In the genomic region with DNA sequence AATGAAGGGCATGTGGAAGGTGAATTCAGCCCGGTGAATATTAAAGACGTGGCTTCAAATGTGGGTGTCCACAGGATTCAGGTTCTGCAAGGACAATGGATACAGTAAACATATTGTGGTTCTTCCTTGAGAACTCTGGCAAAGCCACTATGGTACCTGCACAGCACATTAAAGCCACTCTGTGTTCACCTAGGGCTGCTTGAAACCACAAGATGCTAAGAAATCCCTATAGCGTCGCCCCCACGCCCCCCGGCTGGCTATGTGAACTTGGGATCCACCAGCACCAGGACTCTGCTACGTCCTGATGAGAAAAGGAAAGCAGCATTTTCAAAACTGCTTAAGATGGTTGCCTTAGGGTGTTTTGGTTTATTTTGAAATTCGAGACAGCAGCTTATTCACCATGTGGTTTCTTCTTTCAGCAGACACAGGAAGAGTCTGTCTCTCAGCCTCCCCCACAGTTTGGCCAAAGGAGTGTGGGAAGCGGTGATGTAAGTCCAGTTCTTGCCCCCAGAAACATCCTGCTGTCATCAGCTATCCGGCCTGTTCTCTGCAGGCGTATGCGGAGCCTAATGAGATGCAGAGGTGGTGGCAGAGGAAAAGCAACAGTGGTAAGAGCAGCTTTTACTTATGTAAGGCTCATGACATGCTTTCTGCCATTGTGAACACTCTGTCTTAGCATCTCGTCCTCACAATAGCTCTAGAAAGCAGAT, we compare ENCODE assay signal across 9 cellular contexts.
DNase-seq lines count a peak whose midpoint lies in the region; ATAC-seq, FAIRE-seq and TF ChIP-seq lines count a peak whose summit lies in the region.
"Had no signal": no experiment of that assay in that cellular context is flagged by ENCODE, and none has a peak within 500 bp of the region (broad histone marks: within the 10 kb centered on the region; RNA-seq: fewer than 3 reads in every experiment).

No MANE protein-coding gene starts in this region.

- intact Hi-C loops in adrenal gland (cut with DNase I): no loop called here
- intact Hi-C loops in right cardiac atrium (cut with DNase I): no loop called here

- H3K9me3 ChIP-seq in adrenal gland (replicated peaks in 1 of 3) (no peaks in the 10 kb centered on the region), right cardiac atrium (ENCODE audit: control insufficient read depth, low read length) (no peaks in the 10 kb centered on the region), smooth muscle cell (replicated peaks; ENCODE audit: low read depth) (no peaks in the 10 kb centered on the region)

- H3K4me2 ChIP-seq in smooth muscle cell: peak overlapping the region; percentile 81

- no peak overlapping the region for H2AFZ ChIP-seq in smooth muscle cell (ENCODE audit: low read depth)

- H3F3A ChIP-seq in smooth muscle cell (ENCODE audit: low read depth): peaks cover 37% of the 10 kb centered on the region

- FAIRE-seq in GM12891 (lab: Jason Lieb, UNC): no peak

- TF ChIP-seq POLR2A in adrenal gland (IDR thresholded peaks at IDR 0.05) (no peak), GM12891 (IDR thresholded peaks at IDR 0.05; ENCODE audit: low read depth, low read length) (no peak)

- H3K27me3 ChIP-seq in adrenal gland (no peaks in the 10 kb centered on the region), right cardiac atrium (ENCODE audit: control insufficient read depth, insufficient read depth) (no peaks in the 10 kb centered on the region), smooth muscle cell (ENCODE audit: low read depth) (no peaks in the 10 kb centered on the region)

- peaks cover 23% of the 10 kb centered on the region for H3K79me2 ChIP-seq in smooth muscle cell (ENCODE audit: low read depth)

- 50 to 58% (median 56%) methylated on average over 13 of the region's 13 CpGs for WGBS in adrenal gland, 4 donors
- 34% methylated on average over 13 of the region's 13 CpGs for WGBS in right cardiac atrium
- WGBS in smooth muscle cell (ENCODE audit: low lambda C conversion rate): 24% methylated on average over 13 of the region's 13 CpGs

- H4K20me1 ChIP-seq in smooth muscle cell (ENCODE audit: low read depth): no peaks in the 10 kb centered on the region

- ATAC-seq in SK-N-SH treated with all-trans-retinoic acid at 6 μM for 48 hours (peak; percentile 90), right cardiac atrium (peak; percentile 84 to 89), GM21619 (IDR thresholded peaks at IDR 0.05; ENCODE audit: unreplicated experiment) (no peak), HG03460 (IDR thresholded peaks at IDR 0.05; ENCODE audit: unreplicated experiment) (no peak)

- peak overlapping the region; percentile 83 for H3K9ac ChIP-seq in smooth muscle cell (ENCODE audit: low read depth)

- no peaks in the 10 kb centered on the region for H3K36me3 ChIP-seq in adrenal gland (replicated peaks in 1 of 2)
- H3K36me3 ChIP-seq in smooth muscle cell (ENCODE audit: low read depth): no peaks in the 10 kb centered on the region

- DNase-seq in HCEC 1CT (peak; percentile 92), adrenal gland (peak in 6 of 7 donors; percentile 54 to 87 (median 64)), right cardiac atrium (peak; percentile 81 to 88 (median 84)), smooth muscle cell (lab: John Stamatoyannopoulos, UW; ENCODE audit: unreplicated experiment) (peak; percentile 34), GM12891 (ENCODE audit: insufficient read length, low spot score) (no peak)
- DNase-seq: activated B cell treated with CpG ODN at 0.5 μM for 24 hours had no signal

- no peak for TF ChIP-seq CTCF in adrenal gland (IDR thresholded peaks at IDR 0.05)
- TF ChIP-seq CTCF in smooth muscle cell (IDR thresholded peaks at IDR 0.05; ENCODE audit: borderline replicate concordance, insufficient read depth, poor library complexity, severe bottlenecking): no peak

- H3K4me1 ChIP-seq in adrenal gland (replicated peaks in 1 of 2): peaks cover 0 to 18% of the 10 kb centered on the region in 2 donors
- H3K4me1 ChIP-seq in right cardiac atrium (ENCODE audit: control insufficient read depth, insufficient read depth, low read length): peaks cover 13% of the 10 kb centered on the region
- H3K4me1 ChIP-seq in smooth muscle cell (ENCODE audit: low read depth): peaks cover 19% of the 10 kb centered on the region

- no peak overlapping the region for H3K4me3 ChIP-seq in adrenal gland
- H3K4me3 ChIP-seq in right cardiac atrium (ENCODE audit: low read length): no peak overlapping the region
- no peak overlapping the region for H3K4me3 ChIP-seq in smooth muscle cell

- H3K27ac ChIP-seq in adrenal gland (peak overlapping the region in 3 of 5 donors; percentile 43 to 87 (median 63)), right cardiac atrium (ENCODE audit: low read length) (peak overlapping the region; percentile 65), smooth muscle cell (ENCODE audit: low read depth) (peak overlapping the region; percentile 92)

TF ChIP-seq in SK-N-SH treated with all-trans-retinoic acid at 6 μM for 48 hours, 23 proteins besides CTCF, POLR2A, EP300 and RAD21:
- TF ChIP-seq ZNF70 (CRISPR knock-in tag; IDR thresholded peaks at IDR 0.05) (no peak), BACH2 (CRISPR knock-in tag; IDR thresholded peaks at IDR 0.05; ENCODE audit: borderline replicate concordance) (no peak)
- TF ChIP-seq, protein P1, sequence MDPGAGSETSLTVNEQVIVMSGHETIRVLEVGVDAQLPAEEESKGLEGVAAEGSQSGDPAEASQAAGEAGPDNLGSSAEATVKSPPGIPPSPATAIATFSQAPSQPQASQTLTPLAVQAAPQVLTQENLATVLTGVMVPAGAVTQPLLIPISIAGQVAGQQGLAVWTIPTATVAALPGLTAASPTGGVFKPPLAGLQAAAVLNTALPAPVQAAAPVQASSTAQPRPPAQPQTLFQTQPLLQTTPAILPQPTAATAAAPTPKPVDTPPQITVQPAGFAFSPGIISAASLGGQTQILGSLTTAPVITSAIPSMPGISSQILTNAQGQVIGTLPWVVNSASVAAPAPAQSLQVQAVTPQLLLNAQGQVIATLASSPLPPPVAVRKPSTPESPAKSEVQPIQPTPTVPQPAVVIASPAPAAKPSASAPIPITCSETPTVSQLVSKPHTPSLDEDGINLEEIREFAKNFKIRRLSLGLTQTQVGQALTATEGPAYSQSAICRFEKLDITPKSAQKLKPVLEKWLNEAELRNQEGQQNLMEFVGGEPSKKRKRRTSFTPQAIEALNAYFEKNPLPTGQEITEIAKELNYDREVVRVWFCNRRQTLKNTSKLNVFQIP (CRISPR knock-in tag; IDR thresholded peaks at IDR 0.05; ENCODE audit: borderline replicate concordance, low read depth): 0 out of 2 replicates have a peak, but pooled peaks have one; percentile 12

TF ChIP-seq in GM12891, 5 proteins besides CTCF, POLR2A, EP300 and RAD21:
- no peak for TF ChIP-seq SPI1 (IDR thresholded peaks at IDR 0.05; ENCODE audit: low read depth, low read length)
- TF ChIP-seq POU2F2 (IDR thresholded peaks at IDR 0.05; ENCODE audit: low read depth, low read length): no peak
- no peak for TF ChIP-seq POLR2AphosphoS5 (IDR thresholded peaks at IDR 0.05; ENCODE audit: low read depth, low read length)
- no peak for TF ChIP-seq TAF1 (IDR thresholded peaks at IDR 0.05; ENCODE audit: low read depth, low read length)
- no peak for TF ChIP-seq PAX5 (IDR thresholded peaks at IDR 0.05; ENCODE audit: insufficient read depth, low read length, severe bottlenecking)

Comparison
In these comparisons a context has a peak if more than half of its experiments do, and no peak if none do; other contexts are left out.
1. ATAC-seq: peak in SK-N-SH treated with all-trans-retinoic acid at 6 μM for 48 hours (single experiment) and right cardiac atrium (2 of 2); none in GM21619 (single experiment) and HG03460 (single experiment).
2. Peak in every context shown above with its lines, with median percentiles within 50 percentile points of each other: H3K27ac ChIP-seq.